Comparison of ENCODE assay signal across 8 cellular contexts in the genomic region with DNA sequence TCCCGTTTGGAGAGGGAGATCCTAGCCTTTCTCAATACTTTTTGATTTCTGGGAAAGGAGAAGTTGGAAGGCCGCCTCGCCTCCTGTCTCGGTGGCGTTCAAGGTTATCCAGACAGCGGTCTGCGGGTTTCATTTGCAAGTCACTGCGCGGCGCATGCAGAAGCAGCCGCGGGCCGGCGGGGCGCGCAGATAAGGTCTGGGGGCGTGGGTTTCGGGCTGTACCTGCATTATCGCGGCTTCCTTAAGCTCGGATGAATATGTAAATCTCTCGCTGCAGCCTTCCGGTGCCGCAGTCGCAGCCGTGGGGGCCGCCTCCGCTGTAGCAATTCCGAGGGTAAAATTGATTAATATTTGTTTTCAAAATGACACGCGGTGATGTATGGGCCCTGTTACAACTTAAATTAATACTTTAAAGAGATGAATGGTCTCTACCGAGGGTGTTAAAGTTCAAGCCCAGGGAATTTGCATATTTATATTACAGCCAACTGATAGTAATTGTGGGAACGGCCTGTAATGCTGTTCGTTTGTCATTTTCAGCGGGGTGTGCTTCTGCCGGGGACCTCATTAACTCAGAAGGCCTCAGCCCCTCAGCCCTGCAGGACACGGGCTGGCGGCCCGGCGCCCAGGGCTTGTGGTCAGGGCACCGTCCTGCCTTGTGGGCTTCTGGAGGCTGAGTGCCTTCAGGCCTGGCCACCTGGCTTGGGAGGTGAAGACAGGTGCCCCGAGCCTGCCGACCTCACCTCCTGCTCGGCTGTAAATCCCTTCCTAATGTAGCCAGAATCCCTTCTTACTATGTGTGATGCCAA.
DNase-seq lines count a peak whose midpoint lies in the region; ATAC-seq and TF ChIP-seq lines count a peak whose summit lies in the region.

No MANE protein-coding gene starts in this region.

- DNase-seq in activated T-cell treated with anti-CD3 and anti-CD28 coated beads for 24 hours (ENCODE audit: low read depth) (peak; percentile 26), hepatocyte (ENCODE audit: low spot score) (no peak), NCI-H146 treated with DMSO at 0.1 percent for 48 hours (lab: John Stamatoyannopoulos, UW; ENCODE audit: unreplicated experiment) (no peak), 8988T (no peak)
- DNase-seq in stimulated activated CD4-positive, alpha-beta T cell treated with anti-CD3 and anti-CD28 coated beads, Interleukin-4, amount 100 ng/mL, for 24 hours, result peak; percentile 42

- H3K36me3 ChIP-seq in HUES48 (ENCODE audit: control insufficient read depth, insufficient read depth, low read length), result no peaks in the 10 kb centered on the region
- no peaks in the 10 kb centered on the region for H3K36me3 ChIP-seq in hepatocyte (replicated peaks; ENCODE audit: insufficient read depth, low read depth)

- no peak overlapping the region for H3K9ac ChIP-seq in HUES48 (ENCODE audit: low read depth, low read length)

- H3K9me3 ChIP-seq in HUES48 (ENCODE audit: control insufficient read depth, insufficient read depth, low read length) (no peaks in the 10 kb centered on the region), hepatocyte (ENCODE audit: low read depth) (no peaks in the 10 kb centered on the region)

- H3K9me2 ChIP-seq in hepatocyte (replicated peaks; ENCODE audit: insufficient read depth), result no peaks in the 10 kb centered on the region

- H3K27ac ChIP-seq in HUES48 (ENCODE audit: low read depth, low read length), result no peak overlapping the region
- H3K27ac ChIP-seq in hepatocyte, result no peak overlapping the region

- peak overlapping the region; percentile 35 for H2AFZ ChIP-seq in hepatocyte

- no peak for TF ChIP-seq CTCF in hepatocyte (IDR thresholded peaks at IDR 0.05; ENCODE audit: poor library complexity)

- H3K4me2 ChIP-seq in hepatocyte, result peak overlapping the region; percentile 78

- H3K27me3 ChIP-seq in HUES48 (ENCODE audit: control insufficient read depth, insufficient read depth, low read length) (peaks cover 20% of the 10 kb centered on the region), hepatocyte (peaks cover 4% of the 10 kb centered on the region)

- H3K4me3 ChIP-seq in HUES48 (ENCODE audit: low read depth, low read length) (peak overlapping the region; percentile 51), hepatocyte (no peak overlapping the region)

- WGBS in hepatocyte (ENCODE audit: low lambda C conversion rate, missing lambda C conversion rate), result 48% methylated on average over 44 of the region's 44 CpGs

- no peak for ATAC-seq in GM21367 (IDR thresholded peaks at IDR 0.05; ENCODE audit: unreplicated experiment)
- ATAC-seq in GM19035 (IDR thresholded peaks at IDR 0.05; ENCODE audit: unreplicated experiment), result no peak

- H4K20me1 ChIP-seq in hepatocyte (ENCODE audit: insufficient read depth, poor library complexity, severe bottlenecking), result no peaks in the 10 kb centered on the region

- H3K4me1 ChIP-seq in HUES48 (ENCODE audit: control insufficient read depth, insufficient read depth, low read length) (peaks cover 4% of the 10 kb centered on the region), hepatocyte (ENCODE audit: insufficient read depth) (no peaks in the 10 kb centered on the region)

- no peaks in the 10 kb centered on the region for H3K79me2 ChIP-seq in hepatocyte

Comparison
In these comparisons a context has a peak if more than half of its experiments do, and no peak if none do; other contexts are left out.
1. DNase-seq: peak in activated T-cell treated with anti-CD3 and anti-CD28 coated beads for 24 hours (single experiment) and stimulated activated CD4-positive, alpha-beta T cell treated with anti-CD3 and anti-CD28 coated beads, Interleukin-4, amount 100 ng/mL, for 24 hours (single experiment); none in hepatocyte (single experiment), NCI-H146 treated with DMSO at 0.1 percent for 48 hours (single experiment) and 8988T (single experiment).